In the genomic region with DNA sequence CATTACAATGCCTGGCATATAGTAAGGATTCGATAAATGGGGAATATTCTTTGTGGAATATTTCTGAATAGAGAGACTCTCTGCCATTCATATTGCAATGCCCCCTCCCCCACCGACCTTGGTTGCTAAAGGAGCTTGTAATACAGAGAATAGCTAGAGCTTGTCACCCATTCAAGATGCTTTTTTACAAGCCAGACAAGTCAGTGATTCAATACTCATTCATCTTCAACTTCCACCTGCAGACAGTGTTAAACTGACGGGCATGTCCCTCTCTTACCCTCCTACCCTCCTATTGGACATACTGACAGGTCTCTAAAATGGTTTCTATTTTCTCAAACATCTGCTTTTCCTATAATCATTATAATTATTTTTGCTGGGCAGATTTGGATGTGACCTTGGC, we compare ENCODE assay signal across 4 cellular contexts.
"Had no signal": no experiment of that assay in that cellular context is flagged by ENCODE, and none has a peak within 500 bp of the region (broad histone marks: within the 10 kb centered on the region; RNA-seq: fewer than 3 reads in every experiment).

No MANE protein-coding gene starts in this region.

- H3K4me3 ChIP-seq: GM23248 had no signal

- H3K27ac ChIP-seq: GM23248 had no signal

- H3K9ac ChIP-seq: GM23248 had no signal

- H2AFZ ChIP-seq: GM23248 had no signal

- H3K4me3 Mint-ChIP-seq: H9 had no signal

- DNase-seq: GM23248, H9, HCEC 1CT, IMR-90 had no signal
